Comparison of ENCODE assay signal across 23 cellular contexts in genomic region chr7:106444068-106444655, GRCh38.
DNase-seq lines count a peak whose midpoint lies in the region; ATAC-seq and TF ChIP-seq lines count a peak whose summit lies in the region.
"Had no signal": no experiment of that assay in that cellular context is flagged by ENCODE, and none has a peak within 500 bp of the region (broad histone marks: within the 10 kb centered on the region; RNA-seq: fewer than 3 reads in every experiment).

No MANE protein-coding gene starts in this region.

- intact Hi-C loops in left cardiac atrium (cut with DNase I), result no loop called here
- intact Hi-C loops in right cardiac atrium (cut with DNase I), result no loop called here
- intact Hi-C loops in esophagus muscularis mucosa (cut with DNase I), result no loop called here

- no peak for TF ChIP-seq EP300 in esophagus muscularis mucosa (IDR thresholded peaks at IDR 0.05)

- H3K9me3 ChIP-seq in right cardiac atrium (ENCODE audit: control insufficient read depth, low read length) (no peaks in the 10 kb centered on the region), esophagus muscularis mucosa (no peaks in the 10 kb centered on the region)
- H3K9me3 ChIP-seq: BE2C had no signal

- no peaks in the 10 kb centered on the region for H3K36me3 ChIP-seq in esophagus muscularis mucosa
- H3K36me3 ChIP-seq: BE2C; BLaER1 treated with 17β-estradiol and CSF1 and Interleukin-3, amounts not matched to agents 10 nM and 100 nM had no signal

- H3K27me3 ChIP-seq in right cardiac atrium (ENCODE audit: control insufficient read depth, insufficient read depth), result no peaks in the 10 kb centered on the region
- no peaks in the 10 kb centered on the region for H3K27me3 ChIP-seq in esophagus muscularis mucosa
- H3K27me3 ChIP-seq: BLaER1 treated with 17β-estradiol and CSF1 and Interleukin-3, amounts not matched to agents 10 nM and 100 nM had no signal

- H3K27ac Mint-ChIP-seq in type B pancreatic cell, result peak overlapping the region; percentile 2
- H3K27ac Mint-ChIP-seq: CD4-positive, alpha-beta T cell; CD8-positive, alpha-beta memory T cell; GM23338; H9 had no signal

- H3K27me3 Mint-ChIP-seq in type B pancreatic cell, result no peaks in the 10 kb centered on the region

- no peak for DNase-seq in left cardiac atrium
- no peak for DNase-seq in right cardiac atrium
- DNase-seq in esophagus muscularis mucosa (ENCODE audit: extremely low spot score), result peak; percentile 26
- no peak for DNase-seq in type B pancreatic cell (ENCODE audit: extremely low spot score, unreplicated experiment)
- DNase-seq in DMS53 treated with DMSO at 0.1 percent for 48 hours (lab: John Stamatoyannopoulos, UW; ENCODE audit: unreplicated experiment), result no peak
- no peak for DNase-seq in GM20000 (ENCODE audit: low spot score)
- DNase-seq: ACHN; AML-193; BE2C; CD4-positive, alpha-beta T cell; CD8-positive, alpha-beta memory T cell; DMS 273 treated with DMSO at 0.1 percent for 48 hours; DMS53; DND-41; GDM1; H9 had no signal

- no peaks in the 10 kb centered on the region for H3K36me3 Mint-ChIP-seq in type B pancreatic cell
- H3K36me3 Mint-ChIP-seq: CD14-positive monocyte; CD8-positive, alpha-beta memory T cell had no signal

- no peak overlapping the region for H3K4me3 ChIP-seq in right cardiac atrium (ENCODE audit: low read length)
- no peak overlapping the region for H3K4me3 ChIP-seq in esophagus muscularis mucosa
- H3K4me3 ChIP-seq: A549; BLaER1 treated with 17β-estradiol and CSF1 and Interleukin-3, amounts not matched to agents 10 nM and 100 nM; GM12878; GM23338 had no signal

- no peak for TF ChIP-seq CTCF in esophagus muscularis mucosa (IDR thresholded peaks at IDR 0.05)
- TF ChIP-seq CTCF in type B pancreatic cell (conservative IDR thresholded peaks at IDR 0.05), result no peak
- TF ChIP-seq CTCF in GM20000 (IDR thresholded peaks at IDR 0.05; ENCODE audit: extremely low read depth, missing control alignments), result no peak

- no peaks in the 10 kb centered on the region for H3K9me3 Mint-ChIP-seq in type B pancreatic cell
- H3K9me3 Mint-ChIP-seq: CD4-positive, alpha-beta T cell; CD8-positive, alpha-beta memory T cell had no signal

- H3K4me1 ChIP-seq in right cardiac atrium (ENCODE audit: control insufficient read depth, insufficient read depth, low read length), result no peaks in the 10 kb centered on the region
- H3K4me1 ChIP-seq in esophagus muscularis mucosa, result no peaks in the 10 kb centered on the region
- H3K4me1 ChIP-seq: BE2C had no signal

- no peak for TF ChIP-seq POLR2A in esophagus muscularis mucosa (IDR thresholded peaks at IDR 0.05; ENCODE audit: low read depth)

- 76% methylated on average over 1 of the region's 1 CpG for WGBS in right cardiac atrium
- 68% methylated on average over 1 of the region's 1 CpG for WGBS in esophagus muscularis mucosa

- ATAC-seq in left cardiac atrium (peak; percentile 3 to 69), right cardiac atrium (no peak)
- ATAC-seq: A549, GM12878, GM23338, HCT116 had no signal

- H3K27ac ChIP-seq in right cardiac atrium (ENCODE audit: low read length) (no peak overlapping the region), esophagus muscularis mucosa (replicated peaks in 1 of 4) (no peak overlapping the region)
- H3K27ac ChIP-seq: 22Rv1; A549; BLaER1 treated with 17β-estradiol and CSF1 and Interleukin-3, amounts not matched to agents 10 nM and 100 nM had no signal

- no peak overlapping the region for H3K4me3 Mint-ChIP-seq in type B pancreatic cell
- H3K4me3 Mint-ChIP-seq: CD14-positive monocyte; CD4-positive, alpha-beta T cell; CD8-positive, alpha-beta memory T cell; GM23338; H9 had no signal

- H3K4me1 Mint-ChIP-seq in type B pancreatic cell (ENCODE audit: unreplicated experiment), result no peaks in the 10 kb centered on the region
- H3K4me1 Mint-ChIP-seq: CD8-positive, alpha-beta memory T cell; GM23338; H9 had no signal

Comparison
In these comparisons a context has a peak if more than half of its experiments do, and no peak if none do; other contexts are left out.
1. ATAC-seq: peak in left cardiac atrium (2 of 2); none in right cardiac atrium (0 of 2).